ENCODE assay signal across 13 cellular contexts in genomic region chr10:32940321-32941264, GRCh38. TPM values are rescaled to one million over a fixed set of nuclear protein-coding genes. Genes with fewer than 3 reads are reported as not detected.
A peak's percentile ranks its signal among the peaks of the same experiment; 100 is the strongest.
DNase-seq lines count a peak whose midpoint lies in the region; ATAC-seq and TF ChIP-seq lines count a peak whose summit lies in the region.
"Had no signal": no experiment of that assay in that cellular context is flagged by ENCODE, and none has a peak within 500 bp of the region (broad histone marks: within the 10 kb centered on the region; RNA-seq: fewer than 3 reads in every experiment).

No MANE protein-coding gene starts in this region.

- H3K9ac ChIP-seq in BLaER1 treated with 17β-estradiol and CSF1 and Interleukin-3, amounts not matched to agents 10 nM and 100 nM, result no peak overlapping the region
- no peak overlapping the region for H3K9ac ChIP-seq in colonic mucosa (ENCODE audit: low read depth in 2 of 2, low read length in 2 of 2)
- H3K9ac ChIP-seq: BLaER1 had no signal

- H3K4me1 ChIP-seq in BLaER1 treated with 17β-estradiol and CSF1 and Interleukin-3, amounts not matched to agents 10 nM and 100 nM, result peaks cover 30 to 83% (median 39%) of the 10 kb centered on the region in 10 experiments
- peaks cover 15 to 72% of the 10 kb centered on the region in 2 donors for H3K4me1 ChIP-seq in muscle layer of duodenum (ENCODE audit: control insufficient read depth in 1 of 2, insufficient read depth in 2 of 2, low read length in 2 of 2)
- H3K4me1 ChIP-seq in colonic mucosa, result peaks cover 9% of the 10 kb centered on the region

- no peak for TF ChIP-seq CTCF in activated B cell treated with CpG ODN at 0.5 μM for 24 hours (IDR thresholded peaks at IDR 0.05)
- TF ChIP-seq CTCF in colonic mucosa (IDR thresholded peaks at IDR 0.05), result no peak

- H3K27ac Mint-ChIP-seq in activated B cell treated with CpG ODN at 0.5 μM for 24 hours, result peak overlapping the region; percentile 65

- intact Hi-C loops in activated B cell treated with CpG ODN at 0.5 μM for 24 hours (cut with micrococcal nuclease), result no loop called here
- intact Hi-C loops in colonic mucosa (cut with DNase I), result no loop called here

- ATAC-seq in GM19351 (IDR thresholded peaks at IDR 0.05; ENCODE audit: unreplicated experiment) (peak; percentile 36), activated B cell treated with CpG ODN at 0.5 μM for 24 hours (ENCODE audit: low read depth) (no peak), HG02642 (IDR thresholded peaks at IDR 0.05; ENCODE audit: poor library complexity, unreplicated experiment) (no peak), GM21723 (IDR thresholded peaks at IDR 0.05; ENCODE audit: unreplicated experiment) (no peak)
- ATAC-seq: left colon had no signal

- peaks cover 0 to 15% (median 0%) of the 10 kb centered on the region in 11 experiments; a peak in 5 of 22 replicates for H3K9me3 ChIP-seq in BLaER1 treated with 17β-estradiol and CSF1 and Interleukin-3, amounts not matched to agents 10 nM and 100 nM (replicated peaks in 1 of 11)
- H3K9me3 ChIP-seq in muscle layer of duodenum (ENCODE audit: control insufficient read depth in 1 of 2, low read length in 2 of 2) (no peaks in the 10 kb centered on the region), colonic mucosa (no peaks in the 10 kb centered on the region)
- H3K9me3 ChIP-seq: HAP-1, right lobe of liver had no signal

- H3K9me3 Mint-ChIP-seq in activated B cell treated with CpG ODN at 0.5 μM for 24 hours, result no peaks in the 10 kb centered on the region

- H3K4me3 Mint-ChIP-seq in activated B cell treated with CpG ODN at 0.5 μM for 24 hours, result peak overlapping the region; percentile 13

- DNase-seq in activated B cell treated with CpG ODN at 0.5 μM for 24 hours (no peak), colonic mucosa (no peak), NCI-H524 (lab: John Stamatoyannopoulos, UW) (no peak)
- DNase-seq: left colon, NCI-H187, right lobe of liver had no signal

- no peaks in the 10 kb centered on the region for H3K27me3 ChIP-seq in BLaER1 treated with 17β-estradiol and CSF1 and Interleukin-3, amounts not matched to agents 10 nM and 100 nM
- H3K27me3 ChIP-seq in muscle layer of duodenum (ENCODE audit: low read depth, low read length) (no peaks in the 10 kb centered on the region), colonic mucosa (no peaks in the 10 kb centered on the region)
- H3K27me3 ChIP-seq: BLaER1, right lobe of liver had no signal

- no peak overlapping the region for H3K27ac ChIP-seq in BLaER1 treated with 17β-estradiol and CSF1 and Interleukin-3, amounts not matched to agents 10 nM and 100 nM
- peak overlapping the region; percentile 39 for H3K27ac ChIP-seq in muscle layer of duodenum (ENCODE audit: low read length)
- no peak overlapping the region for H3K27ac ChIP-seq in colonic mucosa
- H3K27ac ChIP-seq: BLaER1, right lobe of liver had no signal

- no peak overlapping the region for H3K4me3 ChIP-seq in BLaER1 treated with 17β-estradiol and CSF1 and Interleukin-3, amounts not matched to agents 10 nM and 100 nM
- H3K4me3 ChIP-seq in muscle layer of duodenum (ENCODE audit: low read depth in 1 of 2, low read length in 2 of 2) (peak overlapping the region in 1 of 2 donors; percentile 32), colonic mucosa (no peak overlapping the region)
- H3K4me3 ChIP-seq: BLaER1, HAP-1, right lobe of liver had no signal

- H3K4me2 ChIP-seq in BLaER1 treated with 17β-estradiol and CSF1 and Interleukin-3, amounts not matched to agents 10 nM and 100 nM, result peak overlapping the region in 7 of 11 experiments; percentile 1 to 80 (median 41); a peak in 8 of 22 replicates
- H3K4me2 ChIP-seq: BLaER1 had no signal

- H3K4me1 Mint-ChIP-seq in activated B cell treated with CpG ODN at 0.5 μM for 24 hours, result peaks cover 77% of the 10 kb centered on the region

- peaks cover 17% of the 10 kb centered on the region for H3K36me3 Mint-ChIP-seq in activated B cell treated with CpG ODN at 0.5 μM for 24 hours (ENCODE audit: low read depth)

- CTCF ChIA-PET in activated B cell treated with CpG ODN at 0.5 μM for 24 hours (lab: Charles Lee), result no interaction called here

- H3K36me3 ChIP-seq in BLaER1 treated with 17β-estradiol and CSF1 and Interleukin-3, amounts not matched to agents 10 nM and 100 nM, result peaks cover 7 to 40% (median 25%) of the 10 kb centered on the region in 11 experiments; a peak in 19 of 22 replicates
- H3K36me3 ChIP-seq in muscle layer of duodenum (ENCODE audit: control insufficient read depth in 1 of 2, insufficient read depth in 2 of 2, low read length in 2 of 2) (no peaks in the 10 kb centered on the region), colonic mucosa (no peaks in the 10 kb centered on the region)
- H3K36me3 ChIP-seq: right lobe of liver had no signal

- POLR2A ChIA-PET in activated B cell treated with CpG ODN at 0.5 μM for 24 hours (lab: Charles Lee), result interaction anchor here (0.8 kb wide), 2 partner anchors 16 to 20 kb away, joined by 3 read pairs; no protein-coding TSS in a partner anchor

- no peaks in the 10 kb centered on the region for H3K27me3 Mint-ChIP-seq in activated B cell treated with CpG ODN at 0.5 μM for 24 hours

- H4K20me1 ChIP-seq in BLaER1 treated with 17β-estradiol and CSF1 and Interleukin-3, amounts not matched to agents 10 nM and 100 nM, result peaks cover 67 to 100% (median 97%) of the 10 kb centered on the region in 11 experiments

RNA-seq across cellular contexts. Expression of gene ITGB1, which starts 17.4 kb away (rescaled TPM):
- total RNA-seq in activated B cell treated with CpG ODN at 0.5 μM for 24 hours (80.3 and 87.4 TPM in 2 replicates), colonic mucosa (100 to 1,000 TPM; 254 to 393 TPM)
